In genomic region chr5:16508730-16509531, GRCh38 we compare ENCODE assay signal across 8 cellular contexts. TPM values are rescaled to one million over a fixed set of nuclear protein-coding genes. Genes with fewer than 3 reads are reported as not detected.
DNase-seq lines count a peak whose midpoint lies in the region; ATAC-seq and TF ChIP-seq lines count a peak whose summit lies in the region.

No MANE protein-coding gene starts in this region.

- H3K27me3 ChIP-seq in rectal smooth muscle tissue (ENCODE audit: control insufficient read depth, insufficient read depth, low read length) = no peaks in the 10 kb centered on the region

- intact Hi-C loops in cardiac septum (cut with DNase I) = loop anchor here (1.0 kb wide), 2 partner anchors 17 to 30 kb away; no protein-coding TSS in a partner anchor

- H3K27ac Mint-ChIP-seq in activated CD4-positive, alpha-beta memory T cell treated with anti-CD3 and anti-CD28 coated beads, Interleukin-2, amount 10 ng/mL, durations not matched to agents 7 days and 5 days = no peak overlapping the region

- H3K27ac ChIP-seq in RWPE1 = peak overlapping the region; percentile 85
- no peak overlapping the region for H3K27ac ChIP-seq in rectal smooth muscle tissue (ENCODE audit: low read depth, low read length)

- H3K9ac ChIP-seq in rectal smooth muscle tissue (ENCODE audit: low read length) = no peak overlapping the region

- H3K9me3 Mint-ChIP-seq in activated CD4-positive, alpha-beta memory T cell treated with anti-CD3 and anti-CD28 coated beads, Interleukin-2, amount 10 ng/mL, durations not matched to agents 7 days and 5 days = no peaks in the 10 kb centered on the region

- no peak for TF ChIP-seq CTCF in RWPE1 (conservative IDR thresholded peaks at IDR 0.05; ENCODE audit: low read depth)

- DNase-seq in ELR (ENCODE audit: low read depth) (peak; percentile 27), RWPE1 (ENCODE audit: low spot score) (peak; percentile 88), cardiac septum (ENCODE audit: low spot score) (peak; percentile 86), epidermal melanocyte (ENCODE audit: insufficient read length, low spot score) (no peak)
- DNase-seq in activated CD4-positive, alpha-beta memory T cell treated with anti-CD3 and anti-CD28 coated beads, Interleukin-2, amount 10 ng/mL, durations not matched to agents 7 days and 5 days = no peak

- no peaks in the 10 kb centered on the region for H3K36me3 Mint-ChIP-seq in activated CD4-positive, alpha-beta memory T cell treated with anti-CD3 and anti-CD28 coated beads, Interleukin-2, amount 10 ng/mL, durations not matched to agents 7 days and 5 days (ENCODE audit: low read depth)

- peak overlapping the region; percentile 5 for H3K4me3 ChIP-seq in rectal smooth muscle tissue (ENCODE audit: low read length)

- POLR2A ChIA-PET in RWPE1 (lab: Yijun Ruan, JAX; ENCODE audit: low non-redundant PET) = no interaction called here
- POLR2A ChIA-PET in activated CD4-positive, alpha-beta memory T cell treated with anti-CD3 and anti-CD28 coated beads, Interleukin-2, amount 10 ng/mL, durations not matched to agents 7 days and 5 days (lab: Charles Lee) = no interaction called here

- no peaks in the 10 kb centered on the region for H3K4me1 Mint-ChIP-seq in activated CD4-positive, alpha-beta memory T cell treated with anti-CD3 and anti-CD28 coated beads, Interleukin-2, amount 10 ng/mL, durations not matched to agents 7 days and 5 days

- H3K27me3 Mint-ChIP-seq in activated CD4-positive, alpha-beta memory T cell treated with anti-CD3 and anti-CD28 coated beads, Interleukin-2, amount 10 ng/mL, durations not matched to agents 7 days and 5 days = no peaks in the 10 kb centered on the region

- CTCF ChIA-PET in RWPE1 (lab: Yijun Ruan, JAX) = no interaction called here
- CTCF ChIA-PET in activated CD4-positive, alpha-beta memory T cell treated with anti-CD3 and anti-CD28 coated beads, Interleukin-2, amount 10 ng/mL, durations not matched to agents 7 days and 5 days (lab: Charles Lee) = no interaction called here

- no peak overlapping the region for H3K4me3 Mint-ChIP-seq in activated CD4-positive, alpha-beta memory T cell treated with anti-CD3 and anti-CD28 coated beads, Interleukin-2, amount 10 ng/mL, durations not matched to agents 7 days and 5 days

- H3K36me3 ChIP-seq in rectal smooth muscle tissue (ENCODE audit: control insufficient read depth, insufficient read depth, low read length) = no peaks in the 10 kb centered on the region

- no peak for ATAC-seq in SK-N-SH treated with all-trans-retinoic acid at 6 μM for 48 hours
- no peak for ATAC-seq in HG03378 (IDR thresholded peaks at IDR 0.05; ENCODE audit: unreplicated experiment)

- H3K4me1 ChIP-seq in rectal smooth muscle tissue (ENCODE audit: control insufficient read depth, insufficient read depth, low read length) = no peaks in the 10 kb centered on the region

TF ChIP-seq in SK-N-SH treated with all-trans-retinoic acid at 6 μM for 48 hours, 23 proteins besides CTCF, POLR2A, EP300 and RAD21:
- TF ChIP-seq OSR1 (CRISPR knock-in tag; IDR thresholded peaks at IDR 0.05) (no peak), ZNF565 (CRISPR knock-in tag; conservative IDR thresholded peaks at IDR 0.05; ENCODE audit: low read depth) (no peak)

RNA-seq across cellular contexts. Expression of gene ZNF622, which starts 43.3 kb away (rescaled TPM):
- total RNA-seq in cardiac septum = 49.0 TPM
- 10 to 100 TPM; 36.0 to 38.1 TPM for total RNA-seq in activated CD4-positive, alpha-beta memory T cell treated with anti-CD3 and anti-CD28 coated beads, Interleukin-2, amount 10 ng/mL, durations not matched to agents 7 days and 5 days

Comparison
In these comparisons a context has a peak if more than half of its experiments do, and no peak if none do; other contexts are left out.
1. DNase-seq: peak in ELR (single experiment), RWPE1 (single experiment) and cardiac septum (single experiment); none in epidermal melanocyte (single experiment) and activated CD4-positive, alpha-beta memory T cell treated with anti-CD3 and anti-CD28 coated beads, Interleukin-2, amount 10 ng/mL, durations not matched to agents 7 days and 5 days (single experiment).